In the genomic region with DNA sequence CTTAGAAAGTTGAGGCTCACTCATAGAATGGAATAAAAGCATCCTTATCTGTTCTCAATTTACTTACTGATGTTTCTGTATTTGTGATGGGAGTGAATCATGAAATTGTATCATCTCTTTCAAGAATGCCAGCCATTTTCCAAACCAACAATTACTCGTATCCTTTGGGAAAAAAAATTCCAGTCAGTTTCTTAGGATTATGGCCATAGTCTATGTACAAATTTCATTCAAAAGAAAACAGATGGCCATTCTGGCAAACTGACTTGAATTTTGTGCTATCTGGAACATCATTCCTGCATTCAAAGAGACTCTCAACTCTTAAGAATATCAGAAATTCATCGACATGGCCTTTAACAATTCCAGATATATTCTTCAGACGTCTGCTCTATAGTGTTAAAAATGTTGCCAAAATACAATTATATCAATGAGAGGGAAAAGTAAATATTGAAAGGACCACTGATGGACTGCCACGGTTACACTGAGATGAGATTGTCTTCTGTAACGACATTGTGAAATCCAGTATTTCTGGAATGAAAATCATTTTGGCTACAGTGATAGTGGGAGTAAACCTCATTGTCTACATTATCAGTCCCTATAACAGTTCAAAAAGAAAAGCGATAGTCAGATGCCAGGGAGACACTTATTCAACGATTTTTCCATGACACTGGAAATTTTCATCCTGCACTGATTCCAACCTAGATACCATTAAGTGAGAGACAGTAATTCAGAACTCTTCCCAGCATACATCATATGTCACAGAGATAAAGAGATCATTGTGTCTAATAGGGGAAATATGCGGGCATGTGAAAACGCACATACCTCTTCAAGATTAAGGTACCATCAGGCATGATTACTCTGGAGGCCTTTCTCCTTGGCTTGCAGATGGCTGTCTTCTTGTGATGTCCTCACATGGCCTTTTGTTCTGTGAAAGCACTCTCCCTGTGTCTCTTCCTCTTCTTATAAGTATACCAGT, we compare ENCODE assay signal across 17 cellular contexts.
DNase-seq lines count a peak whose midpoint lies in the region; ATAC-seq and TF ChIP-seq lines count a peak whose summit lies in the region.
"Had no signal": no experiment of that assay in that cellular context is flagged by ENCODE, and none has a peak within 500 bp of the region (broad histone marks: within the 10 kb centered on the region; RNA-seq: fewer than 3 reads in every experiment).

No MANE protein-coding gene starts in this region.

- 56% methylated on average over 9 of the region's 9 CpGs for WGBS in right cardiac atrium

- TF ChIP-seq CTCF in fibroblast of pulmonary artery (IDR thresholded peaks at IDR 0.05; ENCODE audit: low read length, missing control alignments), result no peak

- H3K27me3 ChIP-seq in right cardiac atrium (ENCODE audit: control insufficient read depth, insufficient read depth), result no peaks in the 10 kb centered on the region
- H3K27me3 ChIP-seq: BE2C had no signal

- H3K9me3 Mint-ChIP-seq in activated CD8-positive, alpha-beta memory T cell treated with anti-CD3 and anti-CD28 coated beads, Interleukin-2, amount 10 ng/mL, durations not matched to agents 7 days and 5 days (ENCODE audit: low read depth), result no peaks in the 10 kb centered on the region
- H3K9me3 Mint-ChIP-seq: IgD-negative memory B cell had no signal

- CTCF ChIA-PET in activated CD8-positive, alpha-beta memory T cell treated with anti-CD3 and anti-CD28 coated beads, Interleukin-2, amount 10 ng/mL, durations not matched to agents 7 days and 5 days (lab: Charles Lee), result no interaction called here

- no peaks in the 10 kb centered on the region for H3K36me3 Mint-ChIP-seq in activated CD8-positive, alpha-beta memory T cell treated with anti-CD3 and anti-CD28 coated beads, Interleukin-2, amount 10 ng/mL, durations not matched to agents 7 days and 5 days

- H3K4me3 Mint-ChIP-seq in activated CD8-positive, alpha-beta memory T cell treated with anti-CD3 and anti-CD28 coated beads, Interleukin-2, amount 10 ng/mL, durations not matched to agents 7 days and 5 days, result no peak overlapping the region
- H3K4me3 Mint-ChIP-seq: IgD-negative memory B cell had no signal

- no peak overlapping the region for H3K27ac Mint-ChIP-seq in activated CD8-positive, alpha-beta memory T cell treated with anti-CD3 and anti-CD28 coated beads, Interleukin-2, amount 10 ng/mL, durations not matched to agents 7 days and 5 days
- H3K27ac Mint-ChIP-seq: IgD-negative memory B cell had no signal

- no peaks in the 10 kb centered on the region for H3K4me1 ChIP-seq in right cardiac atrium (ENCODE audit: control insufficient read depth, insufficient read depth, low read length)

- peak; percentile 68 for ATAC-seq in Right ventricle myocardium inferior
- ATAC-seq in right cardiac atrium, result no peak
- ATAC-seq in HG02571 (IDR thresholded peaks at IDR 0.05; ENCODE audit: unreplicated experiment), result no peak
- ATAC-seq in activated CD8-positive, alpha-beta memory T cell treated with anti-CD3 and anti-CD28 coated beads, Interleukin-2, amount 10 ng/mL, durations not matched to agents 7 days and 5 days, result no peak

- H3K4me1 Mint-ChIP-seq in activated CD8-positive, alpha-beta memory T cell treated with anti-CD3 and anti-CD28 coated beads, Interleukin-2, amount 10 ng/mL, durations not matched to agents 7 days and 5 days, result no peaks in the 10 kb centered on the region
- H3K4me1 Mint-ChIP-seq: IgD-negative memory B cell had no signal

- no peaks in the 10 kb centered on the region for H3K9me3 ChIP-seq in right cardiac atrium (ENCODE audit: control insufficient read depth, low read length)
- H3K9me3 ChIP-seq: BE2C had no signal

- H3K4me3 ChIP-seq in right cardiac atrium (ENCODE audit: low read length), result no peak overlapping the region
- H3K4me3 ChIP-seq in fibroblast of pulmonary artery (replicated peaks; ENCODE audit: low read depth, low read length), result no peak overlapping the region

- no peaks in the 10 kb centered on the region for H3K27me3 Mint-ChIP-seq in activated CD8-positive, alpha-beta memory T cell treated with anti-CD3 and anti-CD28 coated beads, Interleukin-2, amount 10 ng/mL, durations not matched to agents 7 days and 5 days
- H3K27me3 Mint-ChIP-seq: IgD-negative memory B cell had no signal

- no peak overlapping the region for H3K27ac ChIP-seq in right cardiac atrium (ENCODE audit: low read length)

- intact Hi-C loops in Right ventricle myocardium inferior (cut with DNase I), result no loop called here
- intact Hi-C loops in right cardiac atrium (cut with DNase I), result no loop called here

- DNase-seq in Right ventricle myocardium inferior (ENCODE audit: missing footprints) (no peak), right cardiac atrium (no peak), NCI-H226 (peak; percentile 38), fibroblast of pulmonary artery (ENCODE audit: low read depth) (peak; percentile 16), stromal cell of bone marrow (ENCODE audit: low read depth) (peak; percentile 9), foreskin melanocyte (no peak)
- no peak for DNase-seq in activated CD8-positive, alpha-beta memory T cell treated with anti-CD3 and anti-CD28 coated beads, Interleukin-2, amount 10 ng/mL, durations not matched to agents 7 days and 5 days
- DNase-seq: BE2C, DMS79, NCI-H1694 treated with DMSO at 0.1 percent for 48 hours, NCI-H2081 treated with DMSO at 0.1 percent for 48 hours, NCI-H2171 treated with DMSO at 0.1 percent for 48 hours, NCI-H526, OCI-M1, SHP77 had no signal

Comparison
In these comparisons a context has a peak if more than half of its experiments do, and no peak if none do; other contexts are left out.
1. DNase-seq: peak in NCI-H226 (single experiment), fibroblast of pulmonary artery (single experiment) and stromal cell of bone marrow (single experiment); none in Right ventricle myocardium inferior (single experiment), right cardiac atrium (0 of 3), foreskin melanocyte (single experiment) and activated CD8-positive, alpha-beta memory T cell treated with anti-CD3 and anti-CD28 coated beads, Interleukin-2, amount 10 ng/mL, durations not matched to agents 7 days and 5 days (single experiment).